ENCODE assay signal across 22 cellular contexts in genomic region chr2:167944825-167945659, GRCh38.
DNase-seq lines count a peak whose midpoint lies in the region; ATAC-seq and TF ChIP-seq lines count a peak whose summit lies in the region.
"Had no signal": no experiment of that assay in that cellular context is flagged by ENCODE, and none has a peak within 500 bp of the region (broad histone marks: within the 10 kb centered on the region; RNA-seq: fewer than 3 reads in every experiment).

No MANE protein-coding gene starts in this region.

- H3K9me3 Mint-ChIP-seq in activated CD8-positive, alpha-beta T cell treated with anti-CD3 and anti-CD28 coated beads, Interleukin-2, amount 10 ng/mL, durations not matched to agents 7 days and 5 days (ENCODE audit: insufficient read depth): no peaks in the 10 kb centered on the region
- H3K9me3 Mint-ChIP-seq: central memory CD8-positive, alpha-beta T cell had no signal

- no peaks in the 10 kb centered on the region for H3K79me2 ChIP-seq in SK-N-SH (ENCODE audit: insufficient read depth)

- no peaks in the 10 kb centered on the region for H3F3A ChIP-seq in SK-N-SH (replicated peaks; ENCODE audit: insufficient read depth)

- DNase-seq in SK-N-SH (no peak), amniotic epithelial cell (ENCODE audit: low read depth) (peak; percentile 30), foreskin fibroblast (peak; percentile 7 to 40), SW 1271 (lab: John Stamatoyannopoulos, UW) (no peak), DMS153 treated with DMSO at 0.1 percent for 48 hours (lab: John Stamatoyannopoulos, UW; ENCODE audit: unreplicated experiment) (no peak), NCI-H2029 treated with DMSO at 0.1 percent for 48 hours (lab: John Stamatoyannopoulos, UW) (no peak)
- no peak for DNase-seq in activated CD8-positive, alpha-beta T cell treated with anti-CD3 and anti-CD28 coated beads, Interleukin-2, amount 10 ng/mL, durations not matched to agents 7 days and 5 days
- DNase-seq: activated gamma-delta T cell treated with Interleukin-2 at 50 U/mL for 16 hours, amniotic stem cell, BE2C, COR-L47, left lung, NCI-H1417 treated with DMSO at 0.1 percent for 48 hours, Right ventricle myocardium superior, upper lobe of right lung, WERI-Rb-1 had no signal

- POLR2A ChIA-PET in SK-N-SH (lab: Yijun Ruan, JAX): no interaction called here
- POLR2A ChIA-PET in activated CD8-positive, alpha-beta T cell treated with anti-CD3 and anti-CD28 coated beads, Interleukin-2, amount 10 ng/mL, durations not matched to agents 7 days and 5 days (lab: Charles Lee): no interaction called here

- peaks cover 0 to 3% of the 10 kb centered on the region in 2 experiments; a peak in 3 of 4 replicates for H3K4me1 ChIP-seq in SK-N-SH (ENCODE audit: control insufficient read depth in 1 of 2, insufficient read depth in 2 of 2, low read depth in 1 of 2, low read length in 1 of 2)
- H3K4me1 ChIP-seq: A549, BE2C, left lung, upper lobe of right lung had no signal

- TF ChIP-seq CTCF in SK-N-SH (IDR thresholded peaks at IDR 0.05) (no peak), foreskin fibroblast (IDR thresholded peaks at IDR 0.05; ENCODE audit: low read depth, low read length) (no peak)

- CTCF ChIA-PET in SK-N-SH (lab: Yijun Ruan, JAX): interaction anchor here (0.8 to 1.2 kb wide), 2 partner anchors 8 to 401 kb away, joined by 3 read pairs; no protein-coding TSS in a partner anchor
- CTCF ChIA-PET in activated CD8-positive, alpha-beta T cell treated with anti-CD3 and anti-CD28 coated beads, Interleukin-2, amount 10 ng/mL, durations not matched to agents 7 days and 5 days (lab: Charles Lee): no interaction called here

- H3K4me1 Mint-ChIP-seq in activated CD8-positive, alpha-beta T cell treated with anti-CD3 and anti-CD28 coated beads, Interleukin-2, amount 10 ng/mL, durations not matched to agents 7 days and 5 days (ENCODE audit: low read depth): no peaks in the 10 kb centered on the region

- no peak overlapping the region for H2AFZ ChIP-seq in SK-N-SH (ENCODE audit: low read depth)

- no peaks in the 10 kb centered on the region for H3K36me3 ChIP-seq in SK-N-SH (replicated peaks in 1 of 2; ENCODE audit: control insufficient read depth in 1 of 2, insufficient read depth in 2 of 2, low read length in 1 of 2)
- H3K36me3 ChIP-seq: BE2C, left lung, upper lobe of right lung, WERI-Rb-1 had no signal

- H4K20me1 ChIP-seq in SK-N-SH (ENCODE audit: insufficient read depth): no peaks in the 10 kb centered on the region

- no peaks in the 10 kb centered on the region for H3K36me3 Mint-ChIP-seq in activated CD8-positive, alpha-beta T cell treated with anti-CD3 and anti-CD28 coated beads, Interleukin-2, amount 10 ng/mL, durations not matched to agents 7 days and 5 days (ENCODE audit: low read depth)

- no peak overlapping the region for H3K27ac ChIP-seq in SK-N-SH (ENCODE audit: low read depth in 2 of 2, low read length in 1 of 2)
- H3K27ac ChIP-seq: A549, left lung, upper lobe of right lung, WERI-Rb-1 had no signal

- H3K4me3 Mint-ChIP-seq in activated CD8-positive, alpha-beta T cell treated with anti-CD3 and anti-CD28 coated beads, Interleukin-2, amount 10 ng/mL, durations not matched to agents 7 days and 5 days: no peak overlapping the region
- H3K4me3 Mint-ChIP-seq: central memory CD8-positive, alpha-beta T cell; neural crest cell had no signal

- no peak overlapping the region for H3K9ac ChIP-seq in SK-N-SH

- TF ChIP-seq EP300 in SK-N-SH (IDR thresholded peaks at IDR 0.05; ENCODE audit: borderline replicate concordance in 1 of 2, low read depth in 1 of 2, low read length in 1 of 2): no peak

- no peak overlapping the region for H3K4me2 ChIP-seq in SK-N-SH
- H3K4me2 ChIP-seq: A549 had no signal

- no peaks in the 10 kb centered on the region for H3K27me3 ChIP-seq in SK-N-SH (ENCODE audit: insufficient read depth)
- H3K27me3 ChIP-seq: BE2C, left lung, upper lobe of right lung had no signal

- no peak overlapping the region for H3K27ac Mint-ChIP-seq in activated CD8-positive, alpha-beta T cell treated with anti-CD3 and anti-CD28 coated beads, Interleukin-2, amount 10 ng/mL, durations not matched to agents 7 days and 5 days

- TF ChIP-seq RAD21 in SK-N-SH (IDR thresholded peaks at IDR 0.05; ENCODE audit: low read length): no peak

- ATAC-seq in SK-N-SH treated with all-trans-retinoic acid at 6 μM for 48 hours: no peak
- ATAC-seq in activated CD8-positive, alpha-beta T cell treated with anti-CD3 and anti-CD28 coated beads, Interleukin-2, amount 10 ng/mL, durations not matched to agents 7 days and 5 days: no peak
- ATAC-seq: A549, esophagus mucosa, HCT116, left lung, upper lobe of right lung had no signal

- H3K4me3 ChIP-seq in SK-N-SH (ENCODE audit: low read depth in 2 of 2, low read length in 1 of 2): no peak overlapping the region
- no peak overlapping the region for H3K4me3 ChIP-seq in foreskin fibroblast (ENCODE audit: low read depth in 1 of 2, low read length in 2 of 2)
- H3K4me3 ChIP-seq: A549, left lung, upper lobe of right lung had no signal

- no peaks in the 10 kb centered on the region for H3K9me2 ChIP-seq in SK-N-SH

- 84% methylated on average over 8 of the region's 8 CpGs for WGBS in SK-N-SH (ENCODE audit: low lambda C conversion rate)

- H3K9me3 ChIP-seq in SK-N-SH: no peaks in the 10 kb centered on the region
- H3K9me3 ChIP-seq: A549, BE2C, left lung, upper lobe of right lung had no signal

- H3K27me3 Mint-ChIP-seq in activated CD8-positive, alpha-beta T cell treated with anti-CD3 and anti-CD28 coated beads, Interleukin-2, amount 10 ng/mL, durations not matched to agents 7 days and 5 days (ENCODE audit: low read depth): peaks cover 5% of the 10 kb centered on the region

TF ChIP-seq in SK-N-SH, 30 proteins besides CTCF, POLR2A, EP300 and RAD21:
- TF ChIP-seq FOSL2 (IDR thresholded peaks at IDR 0.05; ENCODE audit: borderline replicate concordance, low read depth) (0 out of 2 replicates have a peak, but pooled peaks have one; percentile 27), IRF3 (IDR thresholded peaks at IDR 0.05; ENCODE audit: low read depth, low read length) (no peak), POLR2AphosphoS5 (IDR thresholded peaks at IDR 0.05; ENCODE audit: low read depth, low read length) (no peak)

TF ChIP-seq in SK-N-SH treated with all-trans-retinoic acid at 6 μM for 48 hours, 23 proteins besides CTCF, POLR2A, EP300 and RAD21:
- TF ChIP-seq POU6F1 (CRISPR knock-in tag; IDR thresholded peaks at IDR 0.05; ENCODE audit: borderline replicate concordance, low read depth) (no peak), ISL1 (CRISPR knock-in tag; IDR thresholded peaks at IDR 0.05) (no peak), BACH2 (CRISPR knock-in tag; IDR thresholded peaks at IDR 0.05; ENCODE audit: borderline replicate concordance) (no peak), CSRNP3 (CRISPR knock-in tag; IDR thresholded peaks at IDR 0.05) (no peak), ZNF70 (CRISPR knock-in tag; IDR thresholded peaks at IDR 0.05) (no peak)

Comparison
In these comparisons a context has a peak if more than half of its experiments do, and no peak if none do; other contexts are left out.
1. DNase-seq: peak in amniotic epithelial cell (single experiment) and foreskin fibroblast (2 of 2); none in SK-N-SH (single experiment), activated CD8-positive, alpha-beta T cell treated with anti-CD3 and anti-CD28 coated beads, Interleukin-2, amount 10 ng/mL, durations not matched to agents 7 days and 5 days (single experiment), SW 1271 (0 of 2), DMS153 treated with DMSO at 0.1 percent for 48 hours (single experiment) and NCI-H2029 treated with DMSO at 0.1 percent for 48 hours (single experiment).